8 cellular contexts compared by ENCODE assay signal in the genomic region with DNA sequence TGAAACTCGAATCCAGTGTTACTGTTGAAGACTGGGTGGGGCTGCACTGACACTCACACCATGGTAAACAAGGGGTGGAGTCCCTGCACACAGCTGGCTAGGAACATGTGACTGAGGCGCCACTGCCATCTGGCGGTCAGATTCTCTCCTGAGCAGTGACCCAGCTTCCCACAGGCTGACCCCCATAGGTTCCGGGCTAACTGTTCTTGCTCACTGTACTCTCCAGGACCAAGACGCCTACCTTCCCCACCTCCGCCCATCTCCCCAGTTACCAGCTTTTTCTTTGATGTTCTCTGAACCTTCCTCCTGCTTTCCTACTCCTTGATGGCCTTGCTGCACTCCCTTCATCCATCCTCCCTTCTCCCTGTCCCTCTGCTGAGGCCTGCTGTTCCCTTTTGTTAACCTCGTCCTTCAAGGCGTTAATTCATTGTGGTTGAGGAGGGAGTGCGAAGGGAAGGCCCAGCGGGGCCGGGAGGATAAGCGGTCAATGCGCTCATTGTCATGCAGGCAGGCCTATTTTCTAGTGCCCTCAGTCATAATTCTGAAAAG.
DNase-seq lines count a peak whose midpoint lies in the region; ATAC-seq and TF ChIP-seq lines count a peak whose summit lies in the region.

No MANE protein-coding gene starts in this region.

- no peaks in the 10 kb centered on the region for H3K27me3 ChIP-seq in colonic mucosa
- H3K27me3 ChIP-seq in left lung = no peaks in the 10 kb centered on the region

- H3K36me3 ChIP-seq in colonic mucosa = no peaks in the 10 kb centered on the region
- H3K36me3 ChIP-seq in left lung = no peaks in the 10 kb centered on the region

- peak; percentile 97 for ATAC-seq in GM18873 (IDR thresholded peaks at IDR 0.05; ENCODE audit: low FRiP score, unreplicated experiment)
- ATAC-seq in HG03108 (IDR thresholded peaks at IDR 0.05; ENCODE audit: unreplicated experiment) = peak; percentile 98
- peak; percentile 100 for ATAC-seq in left lung

- H3K27ac ChIP-seq in colonic mucosa (peak overlapping the region; percentile 24), left lung (no peak overlapping the region)

- H3K9ac ChIP-seq in colonic mucosa (ENCODE audit: low read depth in 2 of 2, low read length in 2 of 2) = no peak overlapping the region

- intact Hi-C loops in colonic mucosa (cut with DNase I) (loop anchor here (5.0 to 10.0 kb wide), 3 partner anchors 127 to 769 kb away; no protein-coding TSS in a partner anchor), left lung (cut with DNase I) (no loop called here)

- TF ChIP-seq CTCF in AG04449 (IDR thresholded peaks at IDR 0.05; ENCODE audit: insufficient read depth, low read length, missing control alignments) (peak; percentile 88), colonic mucosa (IDR thresholded peaks at IDR 0.05) (peak; percentile 77), left lung (IDR thresholded peaks at IDR 0.05) (peak; percentile 34 to 67)

- no peaks in the 10 kb centered on the region for H3K9me3 ChIP-seq in colonic mucosa
- no peaks in the 10 kb centered on the region for H3K9me3 ChIP-seq in left lung

- H3K4me3 ChIP-seq in AG04449 (ENCODE audit: low read depth, low read length) = no peak overlapping the region
- H3K4me3 ChIP-seq in colonic mucosa = no peak overlapping the region
- no peak overlapping the region for H3K4me3 ChIP-seq in left lung

- POLR2A ChIA-PET in AG04449 (lab: Yijun Ruan, JAX) = no interaction called here

- CTCF ChIA-PET in AG04449 (lab: Yijun Ruan, JAX) = interaction anchor here (0.7 to 4.7 kb wide), 38 partner anchors 10 to 1142 kb away, joined by 3 to 73 read pairs (median 6); a partner anchor contains a TSS

- no peaks in the 10 kb centered on the region for H3K4me1 ChIP-seq in colonic mucosa
- H3K4me1 ChIP-seq in left lung = peaks cover 4 to 5% of the 10 kb centered on the region in 2 donors

- DNase-seq in AG04449 (ENCODE audit: low read depth, low spot score) = peak; percentile 29
- peak; percentile 49 for DNase-seq in NCI-H2196 (lab: John Stamatoyannopoulos, UW; ENCODE audit: unreplicated experiment)
- peak; percentile 62 for DNase-seq in activated CD4-positive, CD25-positive, alpha-beta regulatory T cell treated with anti-CD3 and anti-CD28 coated beads, Interleukin-2, amount 50 U/mL, for 72 hours
- DNase-seq in colonic mucosa = peak; percentile 89
- peak; percentile 83 to 90 for DNase-seq in left lung
- DNase-seq in stimulated activated CD4-positive, alpha-beta T cell treated with anti-CD3 and anti-CD28 coated beads, Interleukin-4, amount 100 ng/mL, for 4 hours = peak; percentile 20 to 38

Comparison
In these comparisons a context has a peak if more than half of its experiments do, and no peak if none do; other contexts are left out.
1. DNase-seq: peak in every context shown above with its lines; median percentile 89 in colonic mucosa; 86 in left lung; 62 in activated CD4-positive, CD25-positive, alpha-beta regulatory T cell treated with anti-CD3 and anti-CD28 coated beads, Interleukin-2, amount 50 U/mL, for 72 hours; 49 in NCI-H2196; 29 in AG04449; 29 in stimulated activated CD4-positive, alpha-beta T cell treated with anti-CD3 and anti-CD28 coated beads, Interleukin-4, amount 100 ng/mL, for 4 hours.